ENCODE assay signal across 8 cellular contexts in genomic region chr19:15107056-15108010, GRCh38. TPM values are rescaled to one million over a fixed set of nuclear protein-coding genes. Genes with fewer than 3 reads are reported as not detected.
DNase-seq lines count a peak whose midpoint lies in the region; ATAC-seq and TF ChIP-seq lines count a peak whose summit lies in the region.

TSS of gene SYDE1 (plus strand) at chr19:15107401. CDS start at chr19:15107434, 33 bp downstream.

- WGBS in mammary epithelial cell (ENCODE audit: low coverage, missing lambda C conversion rate) = 0% methylated on average over 1 of the region's 78 CpGs

- intact Hi-C loops in mammary epithelial cell (cut with micrococcal nuclease) (no loop called here), left colon (cut with DNase I, micrococcal nuclease) (no loop called here)

- H3K27ac ChIP-seq in mammary epithelial cell (ENCODE audit: insufficient read depth, low read depth, low read length) = peak within 1 kb of the TSS; percentile 10

- CTCF ChIA-PET in AG04449 (lab: Yijun Ruan, JAX) (interaction anchor here (1.0 to 8.3 kb wide), 7 partner anchors 9 to 551 kb away, joined by 3 to 73 read pairs (median 4); a partner anchor contains a TSS), mammary epithelial cell (lab: Charles Lee; ENCODE audit: low non-redundant PET) (no interaction called here)

- H3K4me1 ChIP-seq in mammary epithelial cell (ENCODE audit: insufficient read depth, low read length) = peaks cover 7% of the 10 kb centered on the region

- peak within 1 kb of the TSS; percentile 87 for H3K4me2 ChIP-seq in mammary epithelial cell (ENCODE audit: insufficient read depth, low read depth, low read length)

- no peak for TF ChIP-seq RAD21 in Ishikawa (IDR thresholded peaks at IDR 0.05; ENCODE audit: low read depth)

- TF ChIP-seq EP300 in Ishikawa (IDR thresholded peaks at IDR 0.05; ENCODE audit: borderline replicate concordance) = no peak

- H3K79me2 ChIP-seq in mammary epithelial cell (ENCODE audit: insufficient read depth, low read length) = peaks cover 28% of the 10 kb centered on the region

- TF ChIP-seq CTCF in AG04449 (IDR thresholded peaks at IDR 0.05; ENCODE audit: insufficient read depth, low read length, missing control alignments) (no peak), mammary epithelial cell (conservative IDR thresholded peaks at IDR 0.05 in 1 of 2, IDR thresholded peaks at IDR 0.05 in 1 of 2; ENCODE audit: extremely low read depth in 1 of 2, insufficient read depth in 1 of 2, low read depth in 1 of 2, low read length in 2 of 2) (no peak)

- H2AFZ ChIP-seq in mammary epithelial cell (ENCODE audit: low read depth, low read length) = peak within 1 kb of the TSS; percentile 92

- dilution Hi-C loops in mammary epithelial cell (cut with HindIII; ENCODE audit: low sequenced_read_pairs) = loop anchor here (5.0 kb wide), 2 partner anchors 75 to 100 kb away; no protein-coding TSS in a partner anchor

- H3K4me3 ChIP-seq in AG04449 (ENCODE audit: low read depth, low read length) (peak within 1 kb of the TSS; percentile 81), mammary epithelial cell (replicated peaks in 1 of 3; ENCODE audit: insufficient read depth in 1 of 3, low read depth in 2 of 3, low read length in 3 of 3) (peak within 1 kb of the TSS; percentile 58 to 66 (median 59))

- H3K9me3 ChIP-seq in mammary epithelial cell (replicated peaks; ENCODE audit: insufficient read depth, low read length) = no peaks in the 10 kb centered on the region

- H4K20me1 ChIP-seq in mammary epithelial cell (ENCODE audit: insufficient read depth, low read length) = no peaks in the 10 kb centered on the region

- peaks cover 3% of the 10 kb centered on the region for H3K36me3 ChIP-seq in mammary epithelial cell (ENCODE audit: insufficient read depth, low read length)

- POLR2A ChIA-PET in AG04449 (lab: Yijun Ruan, JAX) = interaction anchor here (0.6 to 1.8 kb wide), 5 partner anchors 8 to 273 kb away, joined by 3 to 5 read pairs (median 3); a partner anchor contains a TSS

- no peaks in the 10 kb centered on the region for H3K27me3 ChIP-seq in mammary epithelial cell (ENCODE audit: insufficient read depth, low read length)

- BruUV-seq in mammary epithelial cell (replicated peaks; lab: Mats Ljungman, UMichigan) = no TSS peak

- peak within 1 kb of the TSS; percentile 49 for H3K9ac ChIP-seq in mammary epithelial cell (ENCODE audit: insufficient read depth, low read length)

- no peak for DNase-seq in AG04449 (ENCODE audit: low read depth, low spot score)
- DNase-seq in mammary epithelial cell = peak; percentile 35
- peak; percentile 87 for DNase-seq in islet precursor cell
- DNase-seq in stimulated activated CD4-positive, alpha-beta T cell treated with anti-CD3 and anti-CD28 coated beads, Interleukin-12 subunit alpha, Interleukin-12 subunit beta, amount 100 ng/mL, for 4 hours = peak; percentile 25
- DNase-seq in NCI-H146 (lab: John Stamatoyannopoulos, UW) = no peak
- DNase-seq in left colon = no peak

- in situ Hi-C loops in mammary epithelial cell (cut with MboI; ENCODE audit: low sequenced_read_pairs in 2 of 2) = no loop called here

- ATAC-seq in HG02642 (IDR thresholded peaks at IDR 0.05; ENCODE audit: poor library complexity, unreplicated experiment) (no peak), left colon (no peak)

TF ChIP-seq in Ishikawa, 13 proteins besides CTCF, POLR2A, EP300 and RAD21:
- TF ChIP-seq REST (IDR thresholded peaks at IDR 0.05; ENCODE audit: low read depth) = no peak
- TF ChIP-seq TEAD4 (IDR thresholded peaks at IDR 0.05) = peak; percentile 90
- TF ChIP-seq FOXM1 (IDR thresholded peaks at IDR 0.05; ENCODE audit: borderline replicate concordance, low read depth) = no peak
- no peak for TF ChIP-seq CREB1 (IDR thresholded peaks at IDR 0.05; ENCODE audit: low read depth)
- TF ChIP-seq, protein P1, sequence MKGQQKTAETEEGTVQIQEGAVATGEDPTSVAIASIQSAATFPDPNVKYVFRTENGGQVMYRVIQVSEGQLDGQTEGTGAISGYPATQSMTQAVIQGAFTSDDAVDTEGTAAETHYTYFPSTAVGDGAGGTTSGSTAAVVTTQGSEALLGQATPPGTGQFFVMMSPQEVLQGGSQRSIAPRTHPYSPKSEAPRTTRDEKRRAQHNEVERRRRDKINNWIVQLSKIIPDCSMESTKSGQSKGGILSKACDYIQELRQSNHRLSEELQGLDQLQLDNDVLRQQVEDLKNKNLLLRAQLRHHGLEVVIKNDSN (IDR thresholded peaks at IDR 0.05) = no peak
- 0 out of 2 replicates have a peak, but pooled peaks have one; percentile 28 for TF ChIP-seq YY1 (IDR thresholded peaks at IDR 0.05; ENCODE audit: low read depth)
- peak; percentile 83 for TF ChIP-seq ZBTB7A (IDR thresholded peaks at IDR 0.05; ENCODE audit: low read depth)
- TF ChIP-seq TAF1 (IDR thresholded peaks at IDR 0.05; ENCODE audit: low read depth) = no peak
- TF ChIP-seq EGR1 (IDR thresholded peaks at IDR 0.05) = no peak
- TF ChIP-seq, protein P2, sequence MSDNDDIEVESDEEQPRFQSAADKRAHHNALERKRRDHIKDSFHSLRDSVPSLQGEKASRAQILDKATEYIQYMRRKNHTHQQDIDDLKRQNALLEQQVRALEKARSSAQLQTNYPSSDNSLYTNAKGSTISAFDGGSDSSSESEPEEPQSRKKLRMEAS (IDR thresholded peaks at IDR 0.05) = no peak
- no peak for TF ChIP-seq CEBPB (IDR thresholded peaks at IDR 0.05)
- TF ChIP-seq NFIC (IDR thresholded peaks at IDR 0.05) = no peak
- no peak for TF ChIP-seq TCF12 (IDR thresholded peaks at IDR 0.05; ENCODE audit: low read depth)

RNA-seq across cellular contexts. Expression of gene SYDE1, which starts in this region (rescaled TPM):
- total RNA-seq in mammary epithelial cell = 10 to 100 TPM; 10.7 to 11.0 TPM
- 17.3 TPM for polyA plus RNA-seq in mammary epithelial cell
- polyA minus RNA-seq in mammary epithelial cell = 17.7 TPM
- total RNA-seq in left colon = 1 to 10 TPM; 3.6 to 7.5 TPM

Comparison
In these comparisons a context has a peak if more than half of its experiments do, and no peak if none do; other contexts are left out.
1. DNase-seq: peak in mammary epithelial cell (single experiment), islet precursor cell (single experiment) and stimulated activated CD4-positive, alpha-beta T cell treated with anti-CD3 and anti-CD28 coated beads, Interleukin-12 subunit alpha, Interleukin-12 subunit beta, amount 100 ng/mL, for 4 hours (single experiment); none in AG04449 (single experiment), NCI-H146 (single experiment) and left colon (0 of 2).